In the genomic region with DNA sequence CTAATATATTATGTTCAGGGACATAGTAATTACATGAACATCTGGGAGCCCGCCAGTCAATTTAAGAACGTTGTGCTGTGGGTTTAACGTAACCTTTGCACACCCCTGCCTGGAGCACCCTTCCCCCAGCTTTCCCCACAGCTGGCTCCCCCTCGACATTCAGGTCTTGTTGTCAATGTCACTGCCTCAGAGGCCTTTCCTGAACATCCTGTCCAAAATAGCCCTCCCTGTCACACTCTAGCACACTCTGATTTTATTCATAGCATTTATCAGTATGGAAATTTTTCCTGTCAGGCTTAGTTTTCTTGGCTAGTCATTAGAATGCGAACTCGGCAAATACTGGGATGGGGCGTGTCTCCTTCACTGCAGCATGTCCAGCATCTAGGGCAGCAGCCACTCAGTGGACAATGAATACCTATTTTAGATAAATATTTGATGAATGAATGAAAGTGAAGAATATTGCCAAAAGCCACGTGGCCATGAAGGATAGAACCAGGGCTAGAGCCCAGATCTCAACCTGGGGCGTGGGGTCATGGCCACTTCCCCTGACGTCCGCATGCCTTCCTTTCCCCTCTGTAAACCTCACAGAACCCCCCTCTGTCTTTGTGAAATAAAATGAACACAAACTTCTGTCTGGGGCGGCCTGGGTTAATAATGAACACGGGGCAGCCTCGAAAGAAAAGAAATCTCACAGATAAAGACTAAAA, we compare ENCODE assay signal across 12 cellular contexts. TPM values are rescaled to one million over a fixed set of nuclear protein-coding genes. Genes with fewer than 3 reads are reported as not detected.
DNase-seq lines count a peak whose midpoint lies in the region; ATAC-seq lines count a peak whose summit lies in the region.
"Had no signal": no experiment of that assay in that cellular context is flagged by ENCODE, and none has a peak within 500 bp of the region (broad histone marks: within the 10 kb centered on the region; RNA-seq: fewer than 3 reads in every experiment).

No MANE protein-coding gene starts in this region.

- no peak for ATAC-seq in activated T-cell treated with anti-CD3 and anti-CD28 coated beads, Interleukin-2, amount 50 U/mL, for 4 hours
- ATAC-seq in sciatic nerve (no peak), GM21390 (IDR thresholded peaks at IDR 0.05; ENCODE audit: unreplicated experiment) (no peak)

- no peaks in the 10 kb centered on the region for H3K27me3 Mint-ChIP-seq in activated T-cell treated with anti-CD3 and anti-CD28 coated beads, Interleukin-2, amount 50 U/mL, for 24 hours
- H3K27me3 Mint-ChIP-seq in activated T-cell treated with anti-CD3 and anti-CD28 coated beads, Interleukin-2, amount 50 U/mL, for 4 hours (ENCODE audit: low read depth) = no peaks in the 10 kb centered on the region
- no peaks in the 10 kb centered on the region for H3K27me3 Mint-ChIP-seq in dendritic cell treated with granulocyte-macrophage colony-stimulating factor and Interleukin-4, amounts not matched to agents 40 ng/mL and 50 ng/mL, for 4 days
- H3K27me3 Mint-ChIP-seq: activated naive CD4-positive, alpha-beta T cell treated with anti-CD3 and anti-CD28 coated beads, Interleukin-2, amount 50 U/mL, for 24 hours had no signal

- H3K27ac Mint-ChIP-seq in activated T-cell treated with anti-CD3 and anti-CD28 coated beads, Interleukin-2, amount 50 U/mL, for 24 hours = peak overlapping the region; percentile 90
- peak overlapping the region; percentile 87 for H3K27ac Mint-ChIP-seq in dendritic cell treated with granulocyte-macrophage colony-stimulating factor and Interleukin-4, amounts not matched to agents 40 ng/mL and 50 ng/mL, for 4 days

- no peak for DNase-seq in activated T-cell treated with anti-CD3 and anti-CD28 coated beads, Interleukin-2, amount 50 U/mL, for 24 hours
- no peak for DNase-seq in activated T-cell treated with anti-CD3 and anti-CD28 coated beads, Interleukin-2, amount 50 U/mL, for 4 hours
- DNase-seq in NCI-H1694 treated with DMSO at 0.1 percent for 48 hours (lab: John Stamatoyannopoulos, UW) = peak; percentile 54
- DNase-seq in sciatic nerve (ENCODE audit: low spot score) = peak; percentile 27
- no peak for DNase-seq in anterior cingulate cortex (lab: John Stamatoyannopoulos, UW)
- no peak for DNase-seq in A172 (ENCODE audit: low spot score)
- DNase-seq: activated CD4-positive, CD25-positive, alpha-beta regulatory T cell; NCI-H1092 had no signal

- no peak overlapping the region for H3K4me3 Mint-ChIP-seq in activated T-cell treated with anti-CD3 and anti-CD28 coated beads, Interleukin-2, amount 50 U/mL, for 24 hours
- no peak overlapping the region for H3K4me3 Mint-ChIP-seq in activated T-cell treated with anti-CD3 and anti-CD28 coated beads, Interleukin-2, amount 50 U/mL, for 4 hours
- no peak overlapping the region for H3K4me3 Mint-ChIP-seq in dendritic cell treated with granulocyte-macrophage colony-stimulating factor and Interleukin-4, amounts not matched to agents 40 ng/mL and 50 ng/mL, for 4 days
- H3K4me3 Mint-ChIP-seq: activated naive CD4-positive, alpha-beta T cell treated with anti-CD3 and anti-CD28 coated beads, Interleukin-2, amount 50 U/mL, for 24 hours had no signal

- H3K9me3 Mint-ChIP-seq in activated T-cell treated with anti-CD3 and anti-CD28 coated beads, Interleukin-2, amount 50 U/mL, for 24 hours = no peaks in the 10 kb centered on the region
- H3K9me3 Mint-ChIP-seq in activated T-cell treated with anti-CD3 and anti-CD28 coated beads, Interleukin-2, amount 50 U/mL, for 4 hours = no peaks in the 10 kb centered on the region
- H3K9me3 Mint-ChIP-seq in dendritic cell treated with granulocyte-macrophage colony-stimulating factor and Interleukin-4, amounts not matched to agents 40 ng/mL and 50 ng/mL, for 4 days = no peaks in the 10 kb centered on the region
- H3K9me3 Mint-ChIP-seq: activated naive CD4-positive, alpha-beta T cell treated with anti-CD3 and anti-CD28 coated beads, Interleukin-2, amount 50 U/mL, for 24 hours had no signal

- intact Hi-C loops in dendritic cell treated with granulocyte-macrophage colony-stimulating factor and Interleukin-4, amounts not matched to agents 40 ng/mL and 50 ng/mL, for 4 days (cut with micrococcal nuclease) = no loop called here
- intact Hi-C loops in sciatic nerve (cut with DNase I) = loop anchor here (5.0 kb wide), 1 partner anchor 1055 kb away; no protein-coding TSS in a partner anchor

- H3K4me1 Mint-ChIP-seq in activated T-cell treated with anti-CD3 and anti-CD28 coated beads, Interleukin-2, amount 50 U/mL, for 24 hours (ENCODE audit: low read depth) = peaks cover 54% of the 10 kb centered on the region
- H3K4me1 Mint-ChIP-seq in activated T-cell treated with anti-CD3 and anti-CD28 coated beads, Interleukin-2, amount 50 U/mL, for 4 hours (ENCODE audit: low read depth) = peaks cover 20% of the 10 kb centered on the region
- peaks cover 49% of the 10 kb centered on the region for H3K4me1 Mint-ChIP-seq in dendritic cell treated with granulocyte-macrophage colony-stimulating factor and Interleukin-4, amounts not matched to agents 40 ng/mL and 50 ng/mL, for 4 days (ENCODE audit: low read depth)

- no peaks in the 10 kb centered on the region for H3K36me3 Mint-ChIP-seq in activated T-cell treated with anti-CD3 and anti-CD28 coated beads, Interleukin-2, amount 50 U/mL, for 24 hours (ENCODE audit: low read depth)
- H3K36me3 Mint-ChIP-seq in activated T-cell treated with anti-CD3 and anti-CD28 coated beads, Interleukin-2, amount 50 U/mL, for 4 hours (ENCODE audit: insufficient read depth) = no peaks in the 10 kb centered on the region
- peaks cover 24% of the 10 kb centered on the region for H3K36me3 Mint-ChIP-seq in dendritic cell treated with granulocyte-macrophage colony-stimulating factor and Interleukin-4, amounts not matched to agents 40 ng/mL and 50 ng/mL, for 4 days (ENCODE audit: low read depth)
- H3K36me3 Mint-ChIP-seq: activated naive CD4-positive, alpha-beta T cell treated with anti-CD3 and anti-CD28 coated beads, Interleukin-2, amount 50 U/mL, for 24 hours had no signal

RNA-seq across cellular contexts. Expression of gene PIK3R6, which starts 10.5 kb away (rescaled TPM):
- total RNA-seq in activated T-cell treated with anti-CD3 and anti-CD28 coated beads, Interleukin-2, amount 50 U/mL, for 4 hours = under 1 TPM in 2 of 3 donors, not detected in 1; 0.32 to 0.35 TPM
- total RNA-seq in sciatic nerve = 2.1 TPM
- total RNA-seq in A172 (2014; rRNA removed; shearing (Covaris generic)) = not detected in 2 replicates
- total RNA-seq: Daoy had no signal

RNA-seq across cellular contexts. Expression of gene MFSD6L, which starts 57.9 kb away (rescaled TPM):
- total RNA-seq in activated T-cell treated with anti-CD3 and anti-CD28 coated beads, Interleukin-2, amount 50 U/mL, for 4 hours = under 1 TPM in 1 of 3 donors, not detected in 2; 0.08 TPM
- total RNA-seq in sciatic nerve = not detected
- total RNA-seq in A172 (2014; rRNA removed; shearing (Covaris generic)) = not detected in 2 replicates
- total RNA-seq: Daoy had no signal

Comparison
In these comparisons a context has a peak if more than half of its experiments do, and no peak if none do; other contexts are left out.
1. DNase-seq: peak in NCI-H1694 treated with DMSO at 0.1 percent for 48 hours (single experiment) and sciatic nerve (single experiment); none in activated T-cell treated with anti-CD3 and anti-CD28 coated beads, Interleukin-2, amount 50 U/mL, for 24 hours (single experiment), activated T-cell treated with anti-CD3 and anti-CD28 coated beads, Interleukin-2, amount 50 U/mL, for 4 hours (single experiment), anterior cingulate cortex (0 of 58) and A172 (single experiment).